17 cellular contexts compared by ENCODE assay signal in the genomic region with DNA sequence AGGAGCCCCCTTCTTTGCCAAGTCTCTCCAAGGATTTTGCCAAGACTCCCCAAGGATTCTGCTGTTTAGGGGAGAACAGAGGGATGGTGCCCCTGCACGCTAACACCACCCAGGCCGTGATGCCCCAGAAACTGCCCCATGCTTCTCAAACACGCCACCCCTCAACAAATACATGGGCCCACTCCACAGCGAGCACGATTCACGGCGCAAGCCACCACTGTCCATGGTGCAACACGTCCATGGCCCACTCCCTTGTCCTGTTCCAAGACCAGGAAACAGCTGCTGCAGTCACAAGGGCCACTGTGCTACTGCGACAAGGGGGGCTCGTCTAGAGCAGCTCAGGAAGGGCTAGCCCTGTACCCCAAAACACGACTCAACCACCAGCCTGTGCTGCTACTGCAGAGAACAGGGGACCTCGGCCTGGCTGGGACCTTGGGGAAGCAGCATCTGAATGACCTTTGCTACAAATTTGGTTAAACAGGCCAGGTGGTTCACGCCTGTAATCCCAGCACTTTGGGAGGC. TPM values are rescaled to one million over a fixed set of nuclear protein-coding genes. Genes with fewer than 3 reads are reported as not detected.
DNase-seq lines count a peak whose midpoint lies in the region; ATAC-seq and TF ChIP-seq lines count a peak whose summit lies in the region.
"Had no signal": no experiment of that assay in that cellular context is flagged by ENCODE, and none has a peak within 500 bp of the region (broad histone marks: within the 10 kb centered on the region; RNA-seq: fewer than 3 reads in every experiment).

No MANE protein-coding gene starts in this region.

- H3K27me3 Mint-ChIP-seq in stimulated activated naive CD8-positive, alpha-beta T cell treated with anti-CD3 and anti-CD28 coated beads, Interleukin-15, Interleukin-2, amounts not matched to agents 100 ng/mL and 50 ng/mL, for 24 hours = no peaks in the 10 kb centered on the region
- no peaks in the 10 kb centered on the region for H3K27me3 Mint-ChIP-seq in activated naive CD8-positive, alpha-beta T cell treated with anti-CD3 and anti-CD28 coated beads, Interleukin-2, amount 50 U/mL, for 24 hours
- H3K27me3 Mint-ChIP-seq in neural crest cell (ENCODE audit: low read depth) = no peaks in the 10 kb centered on the region

- peaks cover 54% of the 10 kb centered on the region for H3K4me1 Mint-ChIP-seq in stimulated activated naive CD8-positive, alpha-beta T cell treated with anti-CD3 and anti-CD28 coated beads, Interleukin-15, Interleukin-2, amounts not matched to agents 100 ng/mL and 50 ng/mL, for 24 hours (ENCODE audit: low read depth)
- H3K4me1 Mint-ChIP-seq in activated naive CD8-positive, alpha-beta T cell treated with anti-CD3 and anti-CD28 coated beads, Interleukin-2, amount 50 U/mL, for 24 hours = peaks cover 49% of the 10 kb centered on the region
- H3K4me1 Mint-ChIP-seq in neural crest cell = peaks cover 25% of the 10 kb centered on the region

- no peak for ATAC-seq in stimulated activated naive CD8-positive, alpha-beta T cell treated with anti-CD3 and anti-CD28 coated beads, Interleukin-15, Interleukin-2, amounts not matched to agents 100 U/mL and 50 U/mL, for 24 hours
- no peak for ATAC-seq in activated naive CD8-positive, alpha-beta T cell treated with anti-CD3 and anti-CD28 coated beads, Interleukin-2, amount 50 U/mL, for 24 hours
- ATAC-seq in HG02884 (IDR thresholded peaks at IDR 0.05; ENCODE audit: unreplicated experiment) = no peak
- ATAC-seq: esophagus mucosa had no signal

- peak overlapping the region; percentile 55 for H3K27ac Mint-ChIP-seq in stimulated activated naive CD8-positive, alpha-beta T cell treated with anti-CD3 and anti-CD28 coated beads, Interleukin-15, Interleukin-2, amounts not matched to agents 100 ng/mL and 50 ng/mL, for 24 hours
- peak overlapping the region; percentile 69 for H3K27ac Mint-ChIP-seq in activated naive CD8-positive, alpha-beta T cell treated with anti-CD3 and anti-CD28 coated beads, Interleukin-2, amount 50 U/mL, for 24 hours
- peak overlapping the region; percentile 57 for H3K27ac Mint-ChIP-seq in neural crest cell (ENCODE audit: unreplicated experiment)
- H3K27ac Mint-ChIP-seq: nephron had no signal

- no peak for DNase-seq in stimulated activated naive CD8-positive, alpha-beta T cell treated with anti-CD3 and anti-CD28 coated beads, Interleukin-15, Interleukin-2, amounts not matched to agents 100 U/mL and 50 U/mL, for 24 hours
- DNase-seq in activated naive CD8-positive, alpha-beta T cell treated with anti-CD3 and anti-CD28 coated beads, Interleukin-2, amount 50 U/mL, for 24 hours = no peak
- DNase-seq in neural crest cell (ENCODE audit: low read depth, low spot score) (no peak), H4 (ENCODE audit: low spot score) (no peak), HCEC 1CT (no peak)
- no peak for DNase-seq in stimulated activated CD4-positive, alpha-beta T cell treated with anti-CD3 and anti-CD28 coated beads, Interleukin-2, amount 100 ng/mL, for 24 hours
- DNase-seq: activated naive CD4-positive, alpha-beta T cell treated with Interleukin-2 at 50 U/mL for 16 hours; brain microvascular endothelial cell; COR-L47; dermis blood vessel endothelial cell; glutamatergic neuron; NCI-H187 treated with DMSO at 0.1 percent for 48 hours; NCI-H446 had no signal

- peaks cover 11% of the 10 kb centered on the region for H3K36me3 Mint-ChIP-seq in stimulated activated naive CD8-positive, alpha-beta T cell treated with anti-CD3 and anti-CD28 coated beads, Interleukin-15, Interleukin-2, amounts not matched to agents 100 ng/mL and 50 ng/mL, for 24 hours (ENCODE audit: low read depth)
- H3K36me3 Mint-ChIP-seq in activated naive CD8-positive, alpha-beta T cell treated with anti-CD3 and anti-CD28 coated beads, Interleukin-2, amount 50 U/mL, for 24 hours (ENCODE audit: low read depth) = peaks cover 9% of the 10 kb centered on the region
- peaks cover 4% of the 10 kb centered on the region for H3K36me3 Mint-ChIP-seq in neural crest cell (ENCODE audit: low read depth)

- no peaks in the 10 kb centered on the region for H3K9me3 Mint-ChIP-seq in stimulated activated naive CD8-positive, alpha-beta T cell treated with anti-CD3 and anti-CD28 coated beads, Interleukin-15, Interleukin-2, amounts not matched to agents 100 ng/mL and 50 ng/mL, for 24 hours
- no peaks in the 10 kb centered on the region for H3K9me3 Mint-ChIP-seq in activated naive CD8-positive, alpha-beta T cell treated with anti-CD3 and anti-CD28 coated beads, Interleukin-2, amount 50 U/mL, for 24 hours
- no peaks in the 10 kb centered on the region for H3K9me3 Mint-ChIP-seq in neural crest cell
- H3K9me3 Mint-ChIP-seq: nephron had no signal

- no peak overlapping the region for H3K4me3 Mint-ChIP-seq in stimulated activated naive CD8-positive, alpha-beta T cell treated with anti-CD3 and anti-CD28 coated beads, Interleukin-15, Interleukin-2, amounts not matched to agents 100 ng/mL and 50 ng/mL, for 24 hours
- no peak overlapping the region for H3K4me3 Mint-ChIP-seq in activated naive CD8-positive, alpha-beta T cell treated with anti-CD3 and anti-CD28 coated beads, Interleukin-2, amount 50 U/mL, for 24 hours
- H3K4me3 Mint-ChIP-seq in neural crest cell = no peak overlapping the region
- H3K4me3 Mint-ChIP-seq: nephron had no signal

- no peak for TF ChIP-seq CTCF in neural crest cell (conservative IDR thresholded peaks at IDR 0.05)

RNA-seq across cellular contexts. Expression of a gene that starts 36.5 kb away (rescaled TPM):
- total RNA-seq in neural crest cell = 251 and 254 TPM in 2 replicates
- 0.33 and 0.45 TPM in 2 replicates for total RNA-seq in H4 (2014; rRNA removed; shearing (Covaris generic))

RNA-seq across cellular contexts. Expression of a gene that starts 47.4 kb away (rescaled TPM):
- total RNA-seq in neural crest cell = 11.1 and 14.2 TPM in 2 replicates
- total RNA-seq in H4 (2014; rRNA removed; shearing (Covaris generic)) = 4.9 and 5.8 TPM in 2 replicates

RNA-seq across cellular contexts. Expression of a gene that starts 55.2 kb away (rescaled TPM):
- 68.0 and 71.8 TPM in 2 replicates for total RNA-seq in neural crest cell
- 44.6 and 60.9 TPM in 2 replicates for total RNA-seq in H4 (2014; rRNA removed; shearing (Covaris generic))

Comparison
In these comparisons a context has a peak if more than half of its experiments do, and no peak if none do; other contexts are left out.
1. RNA of a gene that starts 36.5 kb away (total RNA-seq): 251 to 254 TPM in neural crest cell; 0.33 to 0.45 TPM in H4; every median in the first group is over 100 times any median in the second.
2. Peak in every context shown above with its lines, with median percentiles within 50 percentile points of each other: H3K27ac Mint-ChIP-seq.